In the genomic region with DNA sequence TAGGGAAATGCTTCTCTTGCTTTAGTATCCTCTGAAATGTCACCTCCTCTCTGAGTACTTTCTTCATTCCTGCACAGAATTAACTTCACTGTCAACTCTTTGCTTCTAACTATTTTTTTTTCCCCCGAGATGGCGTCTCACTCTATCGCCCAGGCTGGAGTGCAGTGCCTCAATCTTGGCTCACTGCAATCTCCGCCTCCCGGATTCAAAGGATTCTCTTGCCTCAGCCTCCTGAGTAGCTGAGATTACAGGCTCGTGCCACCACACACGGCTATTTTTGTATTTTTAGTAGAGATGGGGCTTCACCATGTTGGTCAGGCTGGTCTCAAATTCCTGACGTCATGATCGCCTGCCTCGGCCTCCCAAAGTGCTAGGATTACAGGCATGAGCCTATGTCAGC, we compare ENCODE assay signal across 19 cellular contexts. TPM values are rescaled to one million over a fixed set of nuclear protein-coding genes. Genes with fewer than 3 reads are reported as not detected.
"Had no signal": no experiment of that assay in that cellular context is flagged by ENCODE, and none has a peak within 500 bp of the region (broad histone marks: within the 10 kb centered on the region; RNA-seq: fewer than 3 reads in every experiment).

No MANE protein-coding gene starts in this region.

- H3K9me3 Mint-ChIP-seq: activated naive CD4-positive, alpha-beta T cell treated with anti-CD3 and anti-CD28 coated beads, Interleukin-2, amount 10 ng/mL, durations not matched to agents 7 days and 5 days; activated naive CD8-positive, alpha-beta T cell treated with anti-CD3 and anti-CD28 coated beads, Interleukin-2, amount 50 U/mL, for 24 hours; activated T-cell treated with anti-CD3 and anti-CD28 coated beads, Interleukin-2, amount 50 U/mL, for 4 hours; stimulated activated naive CD8-positive, alpha-beta T cell treated with anti-CD3 and anti-CD28 coated beads, Interleukin-15, amount 100 ng/mL, for 72 hours had no signal

- H3K36me3 Mint-ChIP-seq: activated naive CD4-positive, alpha-beta T cell treated with anti-CD3 and anti-CD28 coated beads, Interleukin-2, amount 10 ng/mL, durations not matched to agents 7 days and 5 days had no signal

- H3K4me3 ChIP-seq: lower lobe of right lung, right lobe of liver, upper lobe of left lung had no signal

- H3K4me1 ChIP-seq: foreskin keratinocyte had no signal

- H3K9me3 ChIP-seq: ascending aorta, lower lobe of right lung, ovary, right lobe of liver, suprapubic skin, upper lobe of left lung had no signal

- H3K27ac Mint-ChIP-seq: activated naive CD4-positive, alpha-beta T cell treated with anti-CD3 and anti-CD28 coated beads, Interleukin-2, amount 10 ng/mL, durations not matched to agents 7 days and 5 days; activated naive CD8-positive, alpha-beta T cell treated with anti-CD3 and anti-CD28 coated beads, Interleukin-2, amount 50 U/mL, for 24 hours; stimulated activated naive CD8-positive, alpha-beta T cell treated with anti-CD3 and anti-CD28 coated beads, Interleukin-15, amount 100 ng/mL, for 72 hours had no signal

- H3K4me3 Mint-ChIP-seq: activated naive CD4-positive, alpha-beta T cell treated with anti-CD3 and anti-CD28 coated beads, Interleukin-2, amount 10 ng/mL, durations not matched to agents 7 days and 5 days; activated naive CD8-positive, alpha-beta T cell treated with anti-CD3 and anti-CD28 coated beads, Interleukin-2, amount 50 U/mL, for 24 hours; activated T-cell treated with anti-CD3 and anti-CD28 coated beads, Interleukin-2, amount 50 U/mL, for 4 hours; stimulated activated naive CD8-positive, alpha-beta T cell treated with anti-CD3 and anti-CD28 coated beads, Interleukin-15, amount 100 ng/mL, for 72 hours had no signal

- DNase-seq: activated CD4-positive, alpha-beta T cell treated with anti-CD3 and anti-CD28 coated beads, Interleukin-2, amount 50 U/mL, for 1 hour; activated CD8-positive, alpha-beta memory T cell treated with anti-CD3 and anti-CD28 coated beads, Interleukin-2, amount 50 U/mL, for 4 hours; activated naive CD4-positive, alpha-beta T cell treated with anti-CD3 and anti-CD28 coated beads, Interleukin-2, amount 10 ng/mL, durations not matched to agents 7 days and 5 days; activated naive CD8-positive, alpha-beta T cell treated with anti-CD3 and anti-CD28 coated beads, Interleukin-2, amount 50 U/mL, for 24 hours; activated T-cell treated with anti-CD3 and anti-CD28 coated beads, Interleukin-2, amount 50 U/mL, for 4 hours; dermis blood vessel endothelial cell; effector memory CD4-positive, alpha-beta T cell; foreskin keratinocyte; lower lobe of right lung; midbrain; ovary; right lobe of liver; stimulated activated CD4-positive, alpha-beta T cell treated with anti-CD3 and anti-CD28 coated beads, Interleukin-4, amount 100 ng/mL, for 1 hour; stimulated activated naive CD8-positive, alpha-beta T cell treated with anti-CD3 and anti-CD28 coated beads, Interleukin-15, amount 100 ng/mL, for 72 hours; T1000; upper lobe of left lung had no signal

- H3K36me3 ChIP-seq: ascending aorta, lower lobe of right lung, ovary, right lobe of liver, suprapubic skin, upper lobe of left lung had no signal

- H3K27me3 ChIP-seq: ascending aorta, foreskin keratinocyte, ovary, right lobe of liver, suprapubic skin, upper lobe of left lung had no signal

- H3K27ac ChIP-seq: foreskin keratinocyte had no signal

RNA-seq across cellular contexts. Expression of gene PLPP3, which starts 1.4 kb away (rescaled TPM):
- total RNA-seq: T-helper 1 cell treated with Interleukin-12 subunit alpha and Interleukin-12 subunit beta and Interleukin-4 antibody, amounts not matched to agents 30 ng/mL and 1 ng/mL, for 36 hours had no signal
